Comparison of ENCODE assay signal across 1 cellular context in genomic region chr3:153290278-153291015, GRCh38.
A peak's percentile ranks its signal among the peaks of the same experiment; 100 is the strongest.
TF ChIP-seq lines count a peak whose summit lies in the region.

No MANE protein-coding gene starts in this region.

TF ChIP-seq in IMR-90, 13 proteins besides CTCF, POLR2A, EP300 and RAD21:
- no peak for TF ChIP-seq BHLHE40 (IDR thresholded peaks at IDR 0.05; ENCODE audit: low read depth, low read length)
- TF ChIP-seq SMC3 (IDR thresholded peaks at IDR 0.05; ENCODE audit: low read depth, low read length), result peak; percentile 22; the same call in 1 of the 2 replicates
